7 cellular contexts compared by ENCODE assay signal in the genomic region with DNA sequence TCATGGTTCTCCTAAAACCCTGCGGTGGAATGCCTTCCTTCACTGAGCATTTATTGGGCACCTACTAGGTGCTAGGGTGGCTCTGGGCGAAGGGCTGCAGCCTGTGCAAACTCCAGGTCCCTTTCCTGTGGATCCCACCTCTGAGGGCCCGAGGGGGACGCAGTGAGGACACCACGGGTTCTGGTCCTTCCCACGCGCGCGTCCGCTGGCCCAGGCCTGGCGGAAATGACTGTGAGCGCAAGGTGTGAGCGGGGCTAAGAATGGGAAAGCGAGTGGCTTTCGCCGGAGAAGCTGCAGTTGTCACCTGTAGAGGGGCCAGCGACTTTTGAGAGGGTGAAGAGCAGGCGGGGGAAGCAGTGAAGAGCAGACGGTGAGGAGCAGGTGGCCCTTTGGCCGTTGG. TPM values are rescaled to one million over a fixed set of nuclear protein-coding genes. Genes with fewer than 3 reads are reported as not detected.
"Had no signal": no experiment of that assay in that cellular context is flagged by ENCODE, and none has a peak within 500 bp of the region (broad histone marks: within the 10 kb centered on the region; RNA-seq: fewer than 3 reads in every experiment).

No MANE protein-coding gene starts in this region.

RNA-seq across cellular contexts. Expression of a gene that starts 55.1 kb away (rescaled TPM):
- total RNA-seq: LHCN-M2, MCF 10A, PC-3, Peyer's patch, Right ventricle myocardium superior, SJSA1 had no signal
- polyA plus RNA-seq: SK-N-SH had no signal
